8 cellular contexts compared by ENCODE assay signal in genomic region chr20:49046087-49046900, GRCh38. TPM values are rescaled to one million over a fixed set of nuclear protein-coding genes. Genes with fewer than 3 reads are reported as not detected.
A peak's percentile ranks its signal among the peaks of the same experiment; 100 is the strongest.
DNase-seq lines count a peak whose midpoint lies in the region; ATAC-seq and TF ChIP-seq lines count a peak whose summit lies in the region.

TSS of gene CSE1L (plus strand) at chr20:49046312. CDS start at chr20:49058464, 12,152 bp downstream.

- 0% methylated on average over 5 of the region's 80 CpGs; no CpG with 5 or more reads in 1 of the 2 donors for WGBS in gastroesophageal sphincter (ENCODE audit: low coverage in 1 of 2), 2 donors

- DNase-seq in GM04503 (ENCODE audit: low read depth) (peak; percentile 62), HFFc6 (peak; percentile 93), NB4 (ENCODE audit: low read depth) (peak; percentile 97), SK-N-MC (ENCODE audit: low read depth, low spot score) (peak; percentile 77), substantia nigra (lab: John Stamatoyannopoulos, UW) (peak; percentile 61 to 99 (median 94))
- DNase-seq in activated naive CD4-positive, alpha-beta T cell treated with anti-CD3 and anti-CD28 coated beads, Interleukin-2, amount 10 ng/mL, durations not matched to agents 7 days and 5 days: peak; percentile 95

- peak within 1 kb of the TSS; percentile 99 for H3K9ac ChIP-seq in SK-N-MC (ENCODE audit: insufficient read length)

- H3K27me3 Mint-ChIP-seq in HFFc6 (ENCODE audit: insufficient read depth): no peaks in the 10 kb centered on the region
- peaks cover 4% of the 10 kb centered on the region for H3K27me3 Mint-ChIP-seq in activated naive CD4-positive, alpha-beta T cell treated with anti-CD3 and anti-CD28 coated beads, Interleukin-2, amount 10 ng/mL, durations not matched to agents 7 days and 5 days

- peaks cover 30% of the 10 kb centered on the region for H3K4me1 Mint-ChIP-seq in HFFc6 (ENCODE audit: low read depth)
- H3K4me1 Mint-ChIP-seq in activated naive CD4-positive, alpha-beta T cell treated with anti-CD3 and anti-CD28 coated beads, Interleukin-2, amount 10 ng/mL, durations not matched to agents 7 days and 5 days: peaks cover 44% of the 10 kb centered on the region

- H3K27ac ChIP-seq in SK-N-MC: peak within 1 kb of the TSS; percentile 97
- H3K27ac ChIP-seq in gastroesophageal sphincter: peak within 1 kb of the TSS; percentile 88 to 99 (median 96)
- H3K27ac ChIP-seq in neutrophil: peak within 1 kb of the TSS; percentile 99
- H3K27ac ChIP-seq in substantia nigra (ENCODE audit: low read depth, low read length, poor library complexity, severe bottlenecking): peak within 1 kb of the TSS; percentile 90

- no peaks in the 10 kb centered on the region for H3K9me3 ChIP-seq in SK-N-MC (ENCODE audit: low read depth, low read length)
- H3K9me3 ChIP-seq in gastroesophageal sphincter: no peaks in the 10 kb centered on the region
- H3K9me3 ChIP-seq in neutrophil: no peaks in the 10 kb centered on the region

- peaks cover 4 to 34% (median 6%) of the 10 kb centered on the region in 3 donors for H3K4me1 ChIP-seq in gastroesophageal sphincter
- H3K4me1 ChIP-seq in neutrophil (ENCODE audit: control insufficient read depth in 1 of 2, insufficient read depth in 1 of 2, low read depth in 1 of 2, low read length in 1 of 2): peaks cover 26 to 28% of the 10 kb centered on the region in 2 experiments

- peak within 1 kb of the TSS; percentile 91 for H3K4me3 ChIP-seq in NB4 (ENCODE audit: low read depth, low read length)
- H3K4me3 ChIP-seq in SK-N-MC: peak within 1 kb of the TSS; percentile 100
- H3K4me3 ChIP-seq in gastroesophageal sphincter: peak within 1 kb of the TSS; percentile 72 to 89
- peak within 1 kb of the TSS; percentile 100 for H3K4me3 ChIP-seq in neutrophil (ENCODE audit: low read depth in 1 of 2, low read length in 1 of 2)

- H3K36me3 ChIP-seq in SK-N-MC (ENCODE audit: insufficient read depth, low read length) (peaks cover 36% of the 10 kb centered on the region), gastroesophageal sphincter (no peaks in the 10 kb centered on the region), neutrophil (no peaks in the 10 kb centered on the region)

- H3K36me3 Mint-ChIP-seq in HFFc6 (ENCODE audit: low read depth): peaks cover 18% of the 10 kb centered on the region
- H3K36me3 Mint-ChIP-seq in activated naive CD4-positive, alpha-beta T cell treated with anti-CD3 and anti-CD28 coated beads, Interleukin-2, amount 10 ng/mL, durations not matched to agents 7 days and 5 days: peaks cover 29% of the 10 kb centered on the region

- peak within 1 kb of the TSS; percentile 98 for H3K27ac Mint-ChIP-seq in HFFc6
- H3K27ac Mint-ChIP-seq in activated naive CD4-positive, alpha-beta T cell treated with anti-CD3 and anti-CD28 coated beads, Interleukin-2, amount 10 ng/mL, durations not matched to agents 7 days and 5 days: peak within 1 kb of the TSS; percentile 98

- ATAC-seq in gastroesophageal sphincter: peak; percentile 97

- peak within 1 kb of the TSS; percentile 99 for H3K4me3 Mint-ChIP-seq in HFFc6
- peak within 1 kb of the TSS; percentile 99 for H3K4me3 Mint-ChIP-seq in activated naive CD4-positive, alpha-beta T cell treated with anti-CD3 and anti-CD28 coated beads, Interleukin-2, amount 10 ng/mL, durations not matched to agents 7 days and 5 days

- TF ChIP-seq POLR2A in NB4 (IDR thresholded peaks at IDR 0.05; ENCODE audit: extremely low read depth, insufficient read length) (peak; percentile 95), gastroesophageal sphincter (IDR thresholded peaks at IDR 0.05) (peak; percentile 64 to 74)

- TF ChIP-seq CTCF in HFFc6 (IDR thresholded peaks at IDR 0.05) (no peak; the same call in 1 of the 2 replicates), NB4 (IDR thresholded peaks at IDR 0.05; ENCODE audit: low read depth, low read length) (no peak), gastroesophageal sphincter (IDR thresholded peaks at IDR 0.05) (peak in 3 of 4 experiments; percentile 17 to 67 (median 59)), neutrophil (IDR thresholded peaks at IDR 0.05) (peak; percentile 80)

- no peaks in the 10 kb centered on the region for H3K27me3 ChIP-seq in gastroesophageal sphincter
- H3K27me3 ChIP-seq in neutrophil: no peaks in the 10 kb centered on the region

- no peak for TF ChIP-seq EP300 in gastroesophageal sphincter (IDR thresholded peaks at IDR 0.05)

- H3K9me3 Mint-ChIP-seq in HFFc6: no peaks in the 10 kb centered on the region
- H3K9me3 Mint-ChIP-seq in activated naive CD4-positive, alpha-beta T cell treated with anti-CD3 and anti-CD28 coated beads, Interleukin-2, amount 10 ng/mL, durations not matched to agents 7 days and 5 days: no peaks in the 10 kb centered on the region

- CTCF ChIA-PET in activated naive CD4-positive, alpha-beta T cell treated with anti-CD3 and anti-CD28 coated beads, Interleukin-2, amount 10 ng/mL, durations not matched to agents 7 days and 5 days (lab: Charles Lee): interaction anchor here (1.3 kb wide), 1 partner anchor 425 kb away, joined by 3 read pairs; no protein-coding TSS in a partner anchor

RNA-seq across cellular contexts. Expression of gene CSE1L, which starts in this region (rescaled TPM):
- total RNA-seq in HFFc6 (2021; fragmentation: NEBNext Ultra II Directional; extraction: Animal tissue kit (Norgen Biotek cat#: 25700)): 100 to 1,000 TPM in 4 of 6 experiments, 10 to 100 TPM in 2; 77.7 to 118 (median 106) TPM
- 10 to 100 TPM; 35.8 to 55.6 (median 42.2) TPM for total RNA-seq in gastroesophageal sphincter

Comparison
In these comparisons a context has a peak if more than half of its experiments do, and no peak if none do; other contexts are left out.
1. Peak in every context shown above with its lines: DNase-seq, ATAC-seq, H3K4me3 ChIP-seq and H3K27ac ChIP-seq.
2. CTCF ChIP-seq: peak in gastroesophageal sphincter (3 of 4) and neutrophil (single experiment); none in HFFc6 (single experiment) and NB4 (single experiment).